12 cellular contexts compared by ENCODE assay signal in genomic region chr3:189512039-189512438, GRCh38.
DNase-seq lines count a peak whose midpoint lies in the region; ATAC-seq and TF ChIP-seq lines count a peak whose summit lies in the region.
"Had no signal": no experiment of that assay in that cellular context is flagged by ENCODE, and none has a peak within 500 bp of the region (broad histone marks: within the 10 kb centered on the region; RNA-seq: fewer than 3 reads in every experiment).

No MANE protein-coding gene starts in this region.

- H3K4me3 Mint-ChIP-seq in osteocyte (ENCODE audit: unreplicated experiment) = no peak overlapping the region
- H3K4me3 Mint-ChIP-seq: IgD-negative memory B cell, naive B cell had no signal

- H3K27ac Mint-ChIP-seq in osteocyte (ENCODE audit: unreplicated experiment) = no peak overlapping the region
- H3K27ac Mint-ChIP-seq: IgD-negative memory B cell, naive B cell had no signal

- peak; percentile 54 for ATAC-seq in GM18519 (IDR thresholded peaks at IDR 0.05; ENCODE audit: low FRiP score, unreplicated experiment)
- ATAC-seq in HG02571 (IDR thresholded peaks at IDR 0.05; ENCODE audit: unreplicated experiment) = peak; percentile 63
- peak; percentile 72 for ATAC-seq in HG03521 (IDR thresholded peaks at IDR 0.05; ENCODE audit: unreplicated experiment)

- TF ChIP-seq CTCF in epithelial cell of proximal tubule (conservative IDR thresholded peaks at IDR 0.05; ENCODE audit: low read depth, low read length) = peak; percentile 3
- TF ChIP-seq CTCF in osteocyte (IDR thresholded peaks at IDR 0.05) = no peak

- peaks cover 8% of the 10 kb centered on the region for H3K4me1 Mint-ChIP-seq in osteocyte (ENCODE audit: unreplicated experiment)

- H3K36me3 Mint-ChIP-seq in osteocyte (ENCODE audit: unreplicated experiment) = no peaks in the 10 kb centered on the region
- H3K36me3 Mint-ChIP-seq: naive B cell had no signal

- no peaks in the 10 kb centered on the region for H3K9me3 ChIP-seq in MG63

- H3K27me3 ChIP-seq in MG63 = no peaks in the 10 kb centered on the region
- H3K27me3 ChIP-seq: cardiac muscle cell had no signal

- H3K9me3 Mint-ChIP-seq in osteocyte (ENCODE audit: unreplicated experiment) = peaks cover 4% of the 10 kb centered on the region

- DNase-seq in epithelial cell of proximal tubule (ENCODE audit: low read depth) (peak; percentile 29), activated gamma-delta T cell treated with Interleukin-2 at 50 U/mL for 16 hours (no peak), iPS-NIHi11 (ENCODE audit: low spot score) (no peak), MG63 (no peak), osteocyte (ENCODE audit: extremely low spot score, unreplicated experiment) (no peak)
- DNase-seq: head of caudate nucleus, naive B cell had no signal

- no peak overlapping the region for H3K4me3 ChIP-seq in epithelial cell of proximal tubule (ENCODE audit: low read depth, low read length)
- H3K4me3 ChIP-seq in MG63 = no peak overlapping the region
- H3K4me3 ChIP-seq: cardiac muscle cell had no signal

- no peaks in the 10 kb centered on the region for H3K36me3 ChIP-seq in MG63
- H3K36me3 ChIP-seq: cardiac muscle cell had no signal

- peaks cover 3% of the 10 kb centered on the region for H3K27me3 Mint-ChIP-seq in osteocyte (ENCODE audit: unreplicated experiment)
- H3K27me3 Mint-ChIP-seq: naive B cell had no signal
